In genomic region chr21:15968911-15969310, GRCh38 we compare ENCODE assay signal across 18 cellular contexts.
DNase-seq lines count a peak whose midpoint lies in the region; ATAC-seq, FAIRE-seq and TF ChIP-seq lines count a peak whose summit lies in the region.
"Had no signal": no experiment of that assay in that cellular context is flagged by ENCODE, and none has a peak within 500 bp of the region (broad histone marks: within the 10 kb centered on the region; RNA-seq: fewer than 3 reads in every experiment).

No MANE protein-coding gene starts in this region.

- no peak overlapping the region for H3K4me3 Mint-ChIP-seq in mesothelial cell of epicardium
- H3K4me3 Mint-ChIP-seq: CD14-positive monocyte; CD4-positive, alpha-beta memory T cell; GM23338 had no signal

- H3K4ac ChIP-seq in neuronal stem cell (ENCODE audit: low read length), result no peak overlapping the region

- no peak overlapping the region for H2BK5ac ChIP-seq in neuronal stem cell (ENCODE audit: low read length)

- no peak overlapping the region for H3K4me2 ChIP-seq in neuronal stem cell (ENCODE audit: insufficient read depth, low read length, poor library complexity, severe bottlenecking)
- H3K4me2 ChIP-seq: A549, BLaER1, GM23338 had no signal

- no peaks in the 10 kb centered on the region for H3K9me3 Mint-ChIP-seq in mesothelial cell of epicardium
- H3K9me3 Mint-ChIP-seq: CD4-positive, alpha-beta memory T cell; GM23338 had no signal

- H3K4me1 ChIP-seq in neuronal stem cell (ENCODE audit: control insufficient read depth in 2 of 2, insufficient read depth in 1 of 2, low read depth in 1 of 2, low read length in 2 of 2), result no peaks in the 10 kb centered on the region
- H3K4me1 ChIP-seq: A549, BLaER1 had no signal

- no peak overlapping the region for H2BK15ac ChIP-seq in neuronal stem cell (ENCODE audit: low read length)

- H2BK12ac ChIP-seq in neuronal stem cell (ENCODE audit: low read length), result no peak overlapping the region

- H2BK120ac ChIP-seq in neuronal stem cell (ENCODE audit: low read depth, low read length), result no peak overlapping the region

- H3K79me1 ChIP-seq in neuronal stem cell (ENCODE audit: low read depth, low read length), result no peaks in the 10 kb centered on the region

- TF ChIP-seq CTCF in epithelial cell of proximal tubule (conservative IDR thresholded peaks at IDR 0.05; ENCODE audit: low read depth, low read length) (no peak), mesothelial cell of epicardium (IDR thresholded peaks at IDR 0.05; ENCODE audit: unreplicated experiment) (no peak)

- H3K36me3 Mint-ChIP-seq in mesothelial cell of epicardium, result peaks cover 3% of the 10 kb centered on the region
- H3K36me3 Mint-ChIP-seq: CD14-positive monocyte; CD4-positive, alpha-beta memory T cell had no signal

- no peak overlapping the region for H3K27ac ChIP-seq in neuronal stem cell (replicated peaks; ENCODE audit: low read length)
- H3K27ac ChIP-seq: 22Rv1, A549, BLaER1, HL-60 had no signal

- peak; percentile 42 for FAIRE-seq in urothelium cell line (lab: Jason Lieb, UNC)
- FAIRE-seq: A549, H54 had no signal

- H3K36me3 ChIP-seq in neuronal stem cell (replicated peaks in 1 of 2; ENCODE audit: control insufficient read depth in 2 of 2, insufficient read depth in 2 of 2, low read length in 2 of 2), result no peaks in the 10 kb centered on the region
- H3K36me3 ChIP-seq: BLaER1 had no signal

- H3K18ac ChIP-seq in neuronal stem cell (ENCODE audit: low read length), result no peak overlapping the region

- H3K9me3 ChIP-seq in neuronal stem cell (replicated peaks in 1 of 2; ENCODE audit: control insufficient read depth in 2 of 2, insufficient read depth in 1 of 2, low read depth in 1 of 2, low read length in 2 of 2), result no peaks in the 10 kb centered on the region
- H3K9me3 ChIP-seq: A549, BLaER1 had no signal

- WGBS in neuronal stem cell (ENCODE audit: extremely low coverage in 2 of 2, insufficient read length in 2 of 2, insufficient replicate concordance in 1 of 2), 2 donors, result no CpG with 5 or more reads among the region's 1 CpG

- no peak overlapping the region for H4K8ac ChIP-seq in neuronal stem cell (ENCODE audit: low read depth, low read length)

- peak; percentile 16 for DNase-seq in ACHN
- peak; percentile 52 for DNase-seq in epithelial cell of proximal tubule (ENCODE audit: low read depth)
- DNase-seq in mesothelial cell of epicardium (ENCODE audit: low spot score in 2 of 2, unreplicated experiment in 2 of 2), result no peak
- no peak for DNase-seq in urothelium cell line (ENCODE audit: low spot score)
- DNase-seq in head of caudate nucleus, result no peak
- no peak for DNase-seq in neuronal stem cell (ENCODE audit: low spot score)
- DNase-seq: CD4-positive, alpha-beta memory T cell; DMS79 treated with DMSO at 0.1 percent for 48 hours; GF-D8; HCEC 1CT had no signal

- H3K9ac ChIP-seq in neuronal stem cell (ENCODE audit: low read depth, low read length, poor library complexity), result no peak overlapping the region
- H3K9ac ChIP-seq: BLaER1 had no signal

- no peak overlapping the region for H2AK5ac ChIP-seq in neuronal stem cell (ENCODE audit: low read depth, low read length)

- H3K27ac Mint-ChIP-seq in mesothelial cell of epicardium, result peak overlapping the region; percentile 43
- H3K27ac Mint-ChIP-seq: CD14-positive monocyte; CD4-positive, alpha-beta memory T cell; GM23338 had no signal

- intact Hi-C loops in head of caudate nucleus (cut with DNase I), result no loop called here

- H4K91ac ChIP-seq in neuronal stem cell (ENCODE audit: low read depth, low read length, poor library complexity), result no peak overlapping the region

- H3K23ac ChIP-seq in neuronal stem cell (ENCODE audit: low read depth, low read length, poor library complexity), result no peak overlapping the region

- no peak for ATAC-seq in GM18511 (IDR thresholded peaks at IDR 0.05; ENCODE audit: unreplicated experiment)
- ATAC-seq: A549, GM23338 had no signal

- peaks cover 57% of the 10 kb centered on the region for H3K4me1 Mint-ChIP-seq in mesothelial cell of epicardium
- H3K4me1 Mint-ChIP-seq: CD14-positive monocyte; CD4-positive, alpha-beta memory T cell had no signal

- no peak overlapping the region for H3K14ac ChIP-seq in neuronal stem cell (ENCODE audit: low read length)

- H3K27me3 Mint-ChIP-seq in mesothelial cell of epicardium (ENCODE audit: low read depth), result no peaks in the 10 kb centered on the region

- no peaks in the 10 kb centered on the region for H3K27me3 ChIP-seq in neuronal stem cell (ENCODE audit: control insufficient read depth in 3 of 3, insufficient read depth in 3 of 3, low read depth in 1 of 3, low read length in 3 of 3)
- H3K27me3 ChIP-seq: BLaER1 had no signal

- H3K4me3 ChIP-seq in epithelial cell of proximal tubule (ENCODE audit: low read depth, low read length) (no peak overlapping the region), neuronal stem cell (ENCODE audit: low read length in 2 of 2) (no peak overlapping the region)
- H3K4me3 ChIP-seq: A549, BLaER1, GM23338 had no signal

- H2AFZ ChIP-seq in neuronal stem cell (ENCODE audit: low read length), result no peak overlapping the region
- H2AFZ ChIP-seq: GM23338 had no signal

- in situ Hi-C loops in ACHN (cut with HindIII; ENCODE audit: low pct_ligation_motif_present, low pct_unique_long_range_greater_than_20kb, low sequenced_read_pairs), result no loop called here

Comparison
In these comparisons a context has a peak if more than half of its experiments do, and no peak if none do; other contexts are left out.
1. DNase-seq: peak in ACHN (single experiment) and epithelial cell of proximal tubule (single experiment); none in mesothelial cell of epicardium (0 of 2), urothelium cell line (single experiment), head of caudate nucleus (0 of 42) and neuronal stem cell (single experiment).